16 cellular contexts compared by ENCODE assay signal in genomic region chrX:130197464-130197863, GRCh38. TPM values are rescaled to one million over a fixed set of nuclear protein-coding genes. Genes with fewer than 3 reads are reported as not detected.
DNase-seq lines count a peak whose midpoint lies in the region; ATAC-seq and TF ChIP-seq lines count a peak whose summit lies in the region.
"Had no signal": no experiment of that assay in that cellular context is flagged by ENCODE, and none has a peak within 500 bp of the region (broad histone marks: within the 10 kb centered on the region; RNA-seq: fewer than 3 reads in every experiment).

No MANE protein-coding gene starts in this region.

- WGBS in heart left ventricle, 4 donors, result 62 to 73% (median 64%) methylated on average over 5 of the region's 5 CpGs

- no peak overlapping the region for H3K4me3 Mint-ChIP-seq in stimulated activated effector memory CD8-positive, alpha-beta T cell treated with anti-CD3 and anti-CD28 coated beads, Interleukin-12 subunit alpha, Interleukin-12 subunit beta, amount 100 ng/mL, for 72 hours
- H3K4me3 Mint-ChIP-seq: CD8-positive, alpha-beta memory T cell had no signal

- H3K4me3 ChIP-seq in left ventricle myocardium inferior (no peak overlapping the region), heart left ventricle (no peak overlapping the region), upper lobe of right lung (no peak overlapping the region), H7 (ENCODE audit: insufficient read depth, low read depth, low read length) (no peak overlapping the region)

- in situ Hi-C loops in SK-MEL-5 (cut with HindIII; ENCODE audit: low pct_unique_long_range_greater_than_20kb, low sequenced_read_pairs), result no loop called here

- H3K27ac Mint-ChIP-seq in stimulated activated effector memory CD8-positive, alpha-beta T cell treated with anti-CD3 and anti-CD28 coated beads, Interleukin-12 subunit alpha, Interleukin-12 subunit beta, amount 100 ng/mL, for 72 hours, result no peak overlapping the region

- TF ChIP-seq POLR2A in heart left ventricle (IDR thresholded peaks at IDR 0.05), result no peak

- H3K4me1 ChIP-seq in left ventricle myocardium inferior, result no peaks in the 10 kb centered on the region
- H3K4me1 ChIP-seq in heart left ventricle, result no peaks in the 10 kb centered on the region
- H3K4me1 ChIP-seq in upper lobe of right lung, result no peaks in the 10 kb centered on the region
- H3K4me1 ChIP-seq: Caco-2 had no signal

- H3K9me3 ChIP-seq in left ventricle myocardium inferior (replicated peaks) (no peaks in the 10 kb centered on the region), heart left ventricle (no peaks in the 10 kb centered on the region), upper lobe of right lung (no peaks in the 10 kb centered on the region)
- H3K9me3 ChIP-seq: Caco-2 had no signal

- H3K27ac ChIP-seq in left ventricle myocardium inferior (replicated peaks) (no peak overlapping the region), heart left ventricle (no peak overlapping the region), upper lobe of right lung (no peak overlapping the region)

- no peaks in the 10 kb centered on the region for H3K27me3 ChIP-seq in left ventricle myocardium inferior (ENCODE audit: low read depth)
- H3K27me3 ChIP-seq in heart left ventricle, result peaks cover 0 to 7% (median 0%) of the 10 kb centered on the region in 9 donors
- H3K27me3 ChIP-seq in upper lobe of right lung, result no peaks in the 10 kb centered on the region
- H3K27me3 ChIP-seq in H7 (ENCODE audit: control insufficient read depth, insufficient read depth, low read length), result no peaks in the 10 kb centered on the region; the same call in 1 of the 2 replicates

- intact Hi-C loops in left ventricle myocardium inferior (cut with micrococcal nuclease), result no loop called here
- intact Hi-C loops in heart left ventricle (cut with DNase I), result loop anchor here in 7 of 10 donors (10.0 kb wide), 4 partner anchors 53 to 593 kb away; no protein-coding TSS in a partner anchor
- intact Hi-C loops in upper lobe of right lung (cut with DNase I), result loop anchor here (10.0 kb wide), 1 partner anchor 123 kb away; no protein-coding TSS in a partner anchor

- no peaks in the 10 kb centered on the region for H3K4me1 Mint-ChIP-seq in stimulated activated effector memory CD8-positive, alpha-beta T cell treated with anti-CD3 and anti-CD28 coated beads, Interleukin-12 subunit alpha, Interleukin-12 subunit beta, amount 100 ng/mL, for 72 hours

- TF ChIP-seq CTCF in left ventricle myocardium inferior (IDR thresholded peaks at IDR 0.05; ENCODE audit: borderline replicate concordance) (no peak), heart left ventricle (IDR thresholded peaks at IDR 0.05) (no peak), upper lobe of right lung (IDR thresholded peaks at IDR 0.05) (no peak)

- no peaks in the 10 kb centered on the region for H3K9me3 Mint-ChIP-seq in stimulated activated effector memory CD8-positive, alpha-beta T cell treated with anti-CD3 and anti-CD28 coated beads, Interleukin-12 subunit alpha, Interleukin-12 subunit beta, amount 100 ng/mL, for 72 hours
- H3K9me3 Mint-ChIP-seq: CD8-positive, alpha-beta memory T cell had no signal

- ATAC-seq in heart left ventricle (no peak), upper lobe of right lung (peak; percentile 24)
- ATAC-seq in stimulated activated effector memory CD8-positive, alpha-beta T cell treated with anti-CD3 and anti-CD28 coated beads, Interleukin-12 subunit alpha, Interleukin-12 subunit beta, amount 100 ng/mL, for 72 hours, result no peak

- H3K36me3 Mint-ChIP-seq in stimulated activated effector memory CD8-positive, alpha-beta T cell treated with anti-CD3 and anti-CD28 coated beads, Interleukin-12 subunit alpha, Interleukin-12 subunit beta, amount 100 ng/mL, for 72 hours, result no peaks in the 10 kb centered on the region
- H3K36me3 Mint-ChIP-seq: CD8-positive, alpha-beta memory T cell had no signal

- DNase-seq in left ventricle myocardium inferior (peak; percentile 13), heart left ventricle (no peak), SK-MEL-5 (ENCODE audit: low read depth, low spot score) (peak; percentile 35), fibroblast of gingiva (ENCODE audit: low read depth) (peak; percentile 45), upper lobe of right lung (peak; percentile 68), NCI-H128 (lab: John Stamatoyannopoulos, UW; ENCODE audit: unreplicated experiment) (no peak), H7 (no peak)
- no peak for DNase-seq in stimulated activated effector memory CD8-positive, alpha-beta T cell treated with anti-CD3 and anti-CD28 coated beads, Interleukin-12 subunit alpha, Interleukin-12 subunit beta, amount 100 ng/mL, for 72 hours (ENCODE audit: low spot score in 2 of 2)
- DNase-seq: ACHN; Caco-2; CD8-positive, alpha-beta memory T cell; DND-41; GDM1; IMR-90 had no signal

- H3K36me3 ChIP-seq in left ventricle myocardium inferior, result no peaks in the 10 kb centered on the region
- peaks cover 0 to 2% (median 0%) of the 10 kb centered on the region in 9 donors for H3K36me3 ChIP-seq in heart left ventricle
- H3K36me3 ChIP-seq in upper lobe of right lung, result no peaks in the 10 kb centered on the region
- no peaks in the 10 kb centered on the region; the same call in 1 of the 2 replicates for H3K36me3 ChIP-seq in H7 (replicated peaks; ENCODE audit: control insufficient read depth, insufficient read depth, low read length)

RNA-seq across cellular contexts. Expression of gene RAB33A, which starts 25.7 kb away (rescaled TPM):
- total RNA-seq in left ventricle myocardium inferior, result 0.41 TPM
- total RNA-seq in heart left ventricle, result 1 to 10 TPM in 5 of 9 donors, under 1 TPM in 4; 0.32 to 7.9 (median 1.5) TPM
- polyA plus RNA-seq in heart left ventricle, result 1 to 10 TPM in 1 of 2 donors, under 1 TPM in 1; 0.23 to 5.8 TPM
- 0.18 TPM in 1 of 2 replicates, not detected in the other for total RNA-seq in SK-MEL-5 (2014; rRNA removed; shearing (Covaris generic))
- polyA plus RNA-seq in SK-MEL-5 (2015; cell fraction: cytosol; rRNA removed), result not detected in 2 replicates
- not detected in 2 replicates for polyA plus RNA-seq in SK-MEL-5 (2015; cell fraction: nucleus; rRNA removed)
- 0.75 TPM for total RNA-seq in upper lobe of right lung
- 0.81 TPM in 1 of 2 replicates, not detected in the other for total RNA-seq in H7 (2014; rRNA removed; shearing (Covaris generic))
- total RNA-seq: A172, Caco-2, HT-29 had no signal

RNA-seq across cellular contexts. Expression of gene AIFM1, which starts 31.8 kb away (rescaled TPM):
- total RNA-seq in left ventricle myocardium inferior (127 TPM), heart left ventricle (100 to 1,000 TPM in 6 of 9 donors, 10 to 100 TPM in 3; 73.7 to 146 (median 109) TPM), upper lobe of right lung (23.2 TPM)
- polyA plus RNA-seq in heart left ventricle, result 100 to 1,000 TPM in 1 of 2 donors, 10 to 100 TPM in 1; 86.7 to 164 TPM
- total RNA-seq in SK-MEL-5 (2014; rRNA removed; shearing (Covaris generic)), result 71.0 and 77.5 TPM in 2 replicates
- polyA plus RNA-seq in SK-MEL-5 (2015; cell fraction: cytosol; rRNA removed), result 77.6 and 89.2 TPM in 2 replicates
- 30.2 and 43.9 TPM in 2 replicates for polyA plus RNA-seq in SK-MEL-5 (2015; cell fraction: nucleus; rRNA removed)
- total RNA-seq in H7 (2014; rRNA removed; shearing (Covaris generic)), result 59.4 and 65.7 TPM in 2 replicates

Comparison
In these comparisons a context has a peak if more than half of its experiments do, and no peak if none do; other contexts are left out.
1. DNase-seq: peak in left ventricle myocardium inferior (single experiment), SK-MEL-5 (single experiment), fibroblast of gingiva (single experiment) and upper lobe of right lung (single experiment); none in heart left ventricle (0 of 5), NCI-H128 (single experiment), stimulated activated effector memory CD8-positive, alpha-beta T cell treated with anti-CD3 and anti-CD28 coated beads, Interleukin-12 subunit alpha, Interleukin-12 subunit beta, amount 100 ng/mL, for 72 hours (0 of 2) and H7 (single experiment).